12 cellular contexts compared by ENCODE assay signal in genomic region chr13:24223341-24224231, GRCh38.
DNase-seq lines count a peak whose midpoint lies in the region; ATAC-seq and TF ChIP-seq lines count a peak whose summit lies in the region.
"Had no signal": no experiment of that assay in that cellular context is flagged by ENCODE, and none has a peak within 500 bp of the region (broad histone marks: within the 10 kb centered on the region; RNA-seq: fewer than 3 reads in every experiment).

No MANE protein-coding gene starts in this region.

- peak overlapping the region; percentile 52 for H3K4me3 Mint-ChIP-seq in activated naive CD4-positive, alpha-beta T cell treated with anti-CD3 and anti-CD28 coated beads, Interleukin-2, amount 10 ng/mL, durations not matched to agents 7 days and 5 days
- peak overlapping the region; percentile 82 for H3K4me3 Mint-ChIP-seq in central memory CD8-positive, alpha-beta T cell

- no peaks in the 10 kb centered on the region for H3K27me3 Mint-ChIP-seq in activated naive CD4-positive, alpha-beta T cell treated with anti-CD3 and anti-CD28 coated beads, Interleukin-2, amount 10 ng/mL, durations not matched to agents 7 days and 5 days
- no peaks in the 10 kb centered on the region for H3K27me3 Mint-ChIP-seq in central memory CD8-positive, alpha-beta T cell

- no peaks in the 10 kb centered on the region for H3K36me3 Mint-ChIP-seq in activated naive CD4-positive, alpha-beta T cell treated with anti-CD3 and anti-CD28 coated beads, Interleukin-2, amount 10 ng/mL, durations not matched to agents 7 days and 5 days
- peaks cover 2% of the 10 kb centered on the region for H3K36me3 Mint-ChIP-seq in central memory CD8-positive, alpha-beta T cell (ENCODE audit: insufficient read depth)

- no peaks in the 10 kb centered on the region for H3K27me3 ChIP-seq in upper lobe of left lung
- H3K27me3 ChIP-seq: hepatocyte had no signal

- no peaks in the 10 kb centered on the region for H3K9me3 ChIP-seq in upper lobe of left lung

- peaks cover 0 to 29% (median 4%) of the 10 kb centered on the region in 4 donors for H3K36me3 ChIP-seq in upper lobe of left lung

- peaks cover 18 to 21% (median 20%) of the 10 kb centered on the region in 4 donors for H3K4me1 ChIP-seq in upper lobe of left lung

- no peak for TF ChIP-seq CTCF in upper lobe of left lung (IDR thresholded peaks at IDR 0.05)

- ATAC-seq in HG02678 (IDR thresholded peaks at IDR 0.05; ENCODE audit: unreplicated experiment) (peak; percentile 61), upper lobe of left lung (ENCODE audit: low FRiP score in 2 of 2) (no peak)
- peak; percentile 49 for ATAC-seq in central memory CD8-positive, alpha-beta T cell (replicated peaks; ENCODE audit: extremely low read depth, poor library complexity, severe bottlenecking)

- no peak overlapping the region for H3K27ac Mint-ChIP-seq in activated naive CD4-positive, alpha-beta T cell treated with anti-CD3 and anti-CD28 coated beads, Interleukin-2, amount 10 ng/mL, durations not matched to agents 7 days and 5 days
- peak overlapping the region; percentile 86 for H3K27ac Mint-ChIP-seq in central memory CD8-positive, alpha-beta T cell (ENCODE audit: low read depth)

- no peak for TF ChIP-seq POLR2A in upper lobe of left lung (IDR thresholded peaks at IDR 0.05)

- no peaks in the 10 kb centered on the region for H3K9me3 Mint-ChIP-seq in activated naive CD4-positive, alpha-beta T cell treated with anti-CD3 and anti-CD28 coated beads, Interleukin-2, amount 10 ng/mL, durations not matched to agents 7 days and 5 days
- no peaks in the 10 kb centered on the region for H3K9me3 Mint-ChIP-seq in central memory CD8-positive, alpha-beta T cell

- peak overlapping the region in 2 of 4 donors; percentile 4 to 25 for H3K4me3 ChIP-seq in upper lobe of left lung
- H3K4me3 ChIP-seq: hepatocyte had no signal

- no peak for TF ChIP-seq EP300 in upper lobe of left lung (IDR thresholded peaks at IDR 0.05)

- WGBS in upper lobe of left lung, 2 donors = 74 to 84% methylated on average over 21 to 40 of the region's 42 CpGs

- peaks cover 24% of the 10 kb centered on the region for H3K4me1 Mint-ChIP-seq in activated naive CD4-positive, alpha-beta T cell treated with anti-CD3 and anti-CD28 coated beads, Interleukin-2, amount 10 ng/mL, durations not matched to agents 7 days and 5 days
- peaks cover 33% of the 10 kb centered on the region for H3K4me1 Mint-ChIP-seq in central memory CD8-positive, alpha-beta T cell

- CTCF ChIA-PET in activated naive CD4-positive, alpha-beta T cell treated with anti-CD3 and anti-CD28 coated beads, Interleukin-2, amount 10 ng/mL, durations not matched to agents 7 days and 5 days (lab: Charles Lee) = interaction anchor here (0.7 to 9.4 kb wide), 3 partner anchors 9 to 203 kb away, joined by 3 to 106 read pairs (median 62); no protein-coding TSS in a partner anchor

- H3K27ac ChIP-seq in upper lobe of left lung = peak overlapping the region in 3 of 4 donors; percentile 10 to 36 (median 31)
- H3K27ac ChIP-seq: hepatocyte had no signal

- no peak for DNase-seq in activated naive CD4-positive, alpha-beta T cell treated with anti-CD3 and anti-CD28 coated beads, Interleukin-2, amount 10 ng/mL, durations not matched to agents 7 days and 5 days
- no peak for DNase-seq in activated naive CD4-positive, alpha-beta T cell treated with anti-CD3 and anti-CD28 coated beads, Interleukin-2, amount 50 U/mL, for 16 hours
- no peak for DNase-seq in central memory CD8-positive, alpha-beta T cell (ENCODE audit: low spot score in 2 of 2)
- DNase-seq in upper lobe of left lung (peak in 1 of 2 donors; percentile 69), middle frontal gyrus (ENCODE audit: extremely low spot score, low spot score) (no peak), NCI-H2171 treated with DMSO at 0.1 percent for 48 hours (lab: John Stamatoyannopoulos, UW) (no peak), NCI-H526 treated with DMSO at 0.1 percent for 48 hours (lab: John Stamatoyannopoulos, UW) (no peak)
- DNase-seq: activated CD4-positive, CD25-positive, alpha-beta regulatory T cell; mesenchymal stem cell; right cardiac atrium had no signal

Comparison
In these comparisons a context has a peak if more than half of its experiments do, and no peak if none do; other contexts are left out.
1. ATAC-seq: peak in HG02678 (single experiment) and central memory CD8-positive, alpha-beta T cell (single experiment); none in upper lobe of left lung (0 of 2).